ENCODE assay signal across 1 cellular context in the genomic region with DNA sequence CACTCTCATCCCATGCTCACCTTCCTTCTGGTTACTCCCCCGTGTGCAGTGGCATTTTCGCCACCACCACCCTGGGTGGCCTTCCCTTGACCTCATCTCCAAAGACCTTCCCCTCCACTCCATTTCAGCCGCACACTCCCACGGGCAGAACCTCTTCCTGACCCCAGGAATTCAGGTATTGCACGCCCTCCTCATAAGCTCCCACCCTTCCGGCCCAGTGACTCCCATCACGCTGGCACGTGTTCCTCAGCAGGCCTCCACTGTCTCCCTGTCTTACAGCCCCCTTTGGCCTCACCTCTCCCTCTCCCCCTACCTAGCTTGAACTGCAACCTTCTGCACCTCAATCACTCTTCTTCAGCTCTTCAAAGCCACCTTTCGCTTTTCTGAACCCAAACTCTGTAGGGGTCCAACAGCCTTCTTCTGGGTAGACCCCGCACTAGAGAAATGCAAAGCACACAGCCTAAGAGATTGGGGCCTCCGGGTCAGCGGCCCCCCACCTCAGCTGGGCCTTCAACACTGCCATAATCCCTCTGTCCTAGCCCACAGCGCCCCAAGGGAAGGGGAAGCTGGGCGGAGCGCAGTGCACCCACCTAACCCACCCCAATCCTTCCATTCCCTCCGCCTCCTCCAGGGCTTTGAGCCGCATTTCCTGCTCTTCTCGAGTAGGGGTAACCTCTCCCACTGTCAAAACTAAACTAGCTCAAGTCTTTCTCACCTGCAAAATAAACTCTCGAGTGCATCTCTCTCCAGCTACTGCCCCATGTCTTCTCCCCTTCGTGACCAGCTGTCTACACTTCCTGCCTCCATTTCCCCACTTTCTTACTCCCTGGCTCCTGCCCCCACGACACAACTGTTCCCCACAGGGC.
TF ChIP-seq lines count a peak whose summit lies in the region.

No MANE protein-coding gene starts in this region.

TF ChIP-seq in K562, 482 proteins besides CTCF, POLR2A, EP300 and RAD21 (continued from another document and continues in another):
- TF ChIP-seq ZNF586 (CRISPR knock-in tag; conservative IDR thresholded peaks at IDR 0.05) = no peak
- TF ChIP-seq CEBPG (CRISPR knock-in tag; IDR thresholded peaks at IDR 0.05) = no peak
- no peak for TF ChIP-seq CEBPG (tag; conservative IDR thresholded peaks at IDR 0.05 in 1 of 2, IDR thresholded peaks at IDR 0.05 in 1 of 2)
- TF ChIP-seq, protein P1, sequence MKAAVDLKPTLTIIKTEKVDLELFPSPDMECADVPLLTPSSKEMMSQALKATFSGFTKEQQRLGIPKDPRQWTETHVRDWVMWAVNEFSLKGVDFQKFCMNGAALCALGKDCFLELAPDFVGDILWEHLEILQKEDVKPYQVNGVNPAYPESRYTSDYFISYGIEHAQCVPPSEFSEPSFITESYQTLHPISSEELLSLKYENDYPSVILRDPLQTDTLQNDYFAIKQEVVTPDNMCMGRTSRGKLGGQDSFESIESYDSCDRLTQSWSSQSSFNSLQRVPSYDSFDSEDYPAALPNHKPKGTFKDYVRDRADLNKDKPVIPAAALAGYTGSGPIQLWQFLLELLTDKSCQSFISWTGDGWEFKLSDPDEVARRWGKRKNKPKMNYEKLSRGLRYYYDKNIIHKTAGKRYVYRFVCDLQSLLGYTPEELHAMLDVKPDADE (conservative IDR thresholded peaks at IDR 0.05; ENCODE audit: control insufficient read depth, low read depth, low read length) = no peak
- TF ChIP-seq, protein P2, sequence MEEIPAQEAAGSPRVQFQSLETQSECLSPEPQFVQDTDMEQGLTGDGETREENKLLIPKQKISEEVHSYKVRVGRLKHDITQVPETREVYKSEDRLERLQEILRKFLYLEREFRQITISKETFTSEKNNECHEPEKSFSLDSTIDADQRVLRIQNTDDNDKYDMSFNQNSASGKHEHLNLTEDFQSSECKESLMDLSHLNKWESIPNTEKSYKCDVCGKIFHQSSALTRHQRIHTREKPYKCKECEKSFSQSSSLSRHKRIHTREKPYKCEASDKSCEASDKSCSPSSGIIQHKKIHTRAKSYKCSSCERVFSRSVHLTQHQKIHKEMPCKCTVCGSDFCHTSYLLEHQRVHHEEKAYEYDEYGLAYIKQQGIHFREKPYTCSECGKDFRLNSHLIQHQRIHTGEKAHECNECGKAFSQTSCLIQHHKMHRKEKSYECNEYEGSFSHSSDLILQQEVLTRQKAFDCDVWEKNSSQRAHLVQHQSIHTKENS (CRISPR knock-in tag; IDR thresholded peaks at IDR 0.05) = no peak
- TF ChIP-seq ZNF77 (CRISPR knock-in tag; IDR thresholded peaks at IDR 0.05) = no peak
- TF ChIP-seq ZNF23 (CRISPR knock-in tag; IDR thresholded peaks at IDR 0.05) = no peak
- no peak for TF ChIP-seq U2AF2 (optimal IDR thresholded peaks at IDR 0.05; ENCODE audit: low read depth, low read length)
- no peak for TF ChIP-seq ZNF717 (CRISPR knock-in tag; IDR thresholded peaks at IDR 0.05)
- TF ChIP-seq, protein P3, sequence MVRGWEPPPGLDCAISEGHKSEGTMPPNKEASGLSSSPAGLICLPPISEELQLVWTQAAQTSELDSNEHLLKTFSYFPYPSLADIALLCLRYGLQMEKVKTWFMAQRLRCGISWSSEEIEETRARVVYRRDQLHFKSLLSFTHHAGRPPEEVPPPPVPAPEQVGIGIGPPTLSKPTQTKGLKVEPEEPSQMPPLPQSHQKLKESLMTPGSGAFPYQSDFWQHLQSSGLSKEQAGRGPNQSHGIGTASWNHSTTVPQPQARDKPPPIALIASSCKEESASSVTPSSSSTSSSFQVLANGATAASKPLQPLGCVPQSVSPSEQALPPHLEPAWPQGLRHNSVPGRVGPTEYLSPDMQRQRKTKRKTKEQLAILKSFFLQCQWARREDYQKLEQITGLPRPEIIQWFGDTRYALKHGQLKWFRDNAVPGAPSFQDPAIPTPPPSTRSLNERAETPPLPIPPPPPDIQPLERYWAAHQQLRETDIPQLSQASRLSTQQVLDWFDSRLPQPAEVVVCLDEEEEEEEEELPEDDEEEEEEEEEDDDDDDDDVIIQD (CRISPR knock-in tag; IDR thresholded peaks at IDR 0.05) = no peak
- TF ChIP-seq ZNF140 (CRISPR knock-in tag; IDR thresholded peaks at IDR 0.05) = no peak
- TF ChIP-seq PTTG1 (tag; IDR thresholded peaks at IDR 0.05; ENCODE audit: low read depth) = no peak
- TF ChIP-seq TARDBP (IDR thresholded peaks at IDR 0.05) = no peak
- TF ChIP-seq ZNF146 (CRISPR knock-in tag; IDR thresholded peaks at IDR 0.05; ENCODE audit: unreplicated experiment) = no peak
- TF ChIP-seq SP2 (IDR thresholded peaks at IDR 0.05; ENCODE audit: extremely low read depth, low read depth, low read length, poor library complexity, severe bottlenecking) = no peak
- TF ChIP-seq, protein P4, sequence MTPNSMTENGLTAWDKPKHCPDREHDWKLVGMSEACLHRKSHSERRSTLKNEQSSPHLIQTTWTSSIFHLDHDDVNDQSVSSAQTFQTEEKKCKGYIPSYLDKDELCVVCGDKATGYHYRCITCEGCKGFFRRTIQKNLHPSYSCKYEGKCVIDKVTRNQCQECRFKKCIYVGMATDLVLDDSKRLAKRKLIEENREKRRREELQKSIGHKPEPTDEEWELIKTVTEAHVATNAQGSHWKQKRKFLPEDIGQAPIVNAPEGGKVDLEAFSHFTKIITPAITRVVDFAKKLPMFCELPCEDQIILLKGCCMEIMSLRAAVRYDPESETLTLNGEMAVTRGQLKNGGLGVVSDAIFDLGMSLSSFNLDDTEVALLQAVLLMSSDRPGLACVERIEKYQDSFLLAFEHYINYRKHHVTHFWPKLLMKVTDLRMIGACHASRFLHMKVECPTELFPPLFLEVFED (CRISPR knock-in tag; conservative IDR thresholded peaks at IDR 0.05) = 0 out of 2 replicates have a peak, but pooled peaks have one; percentile 5
- TF ChIP-seq, protein P5, sequence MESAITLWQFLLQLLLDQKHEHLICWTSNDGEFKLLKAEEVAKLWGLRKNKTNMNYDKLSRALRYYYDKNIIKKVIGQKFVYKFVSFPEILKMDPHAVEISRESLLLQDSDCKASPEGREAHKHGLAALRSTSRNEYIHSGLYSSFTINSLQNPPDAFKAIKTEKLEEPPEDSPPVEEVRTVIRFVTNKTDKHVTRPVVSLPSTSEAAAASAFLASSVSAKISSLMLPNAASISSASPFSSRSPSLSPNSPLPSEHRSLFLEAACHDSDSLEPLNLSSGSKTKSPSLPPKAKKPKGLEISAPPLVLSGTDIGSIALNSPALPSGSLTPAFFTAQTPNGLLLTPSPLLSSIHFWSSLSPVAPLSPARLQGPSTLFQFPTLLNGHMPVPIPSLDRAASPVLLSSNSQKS (CRISPR knock-in tag; IDR thresholded peaks at IDR 0.05) = no peak
- TF ChIP-seq, protein P6, sequence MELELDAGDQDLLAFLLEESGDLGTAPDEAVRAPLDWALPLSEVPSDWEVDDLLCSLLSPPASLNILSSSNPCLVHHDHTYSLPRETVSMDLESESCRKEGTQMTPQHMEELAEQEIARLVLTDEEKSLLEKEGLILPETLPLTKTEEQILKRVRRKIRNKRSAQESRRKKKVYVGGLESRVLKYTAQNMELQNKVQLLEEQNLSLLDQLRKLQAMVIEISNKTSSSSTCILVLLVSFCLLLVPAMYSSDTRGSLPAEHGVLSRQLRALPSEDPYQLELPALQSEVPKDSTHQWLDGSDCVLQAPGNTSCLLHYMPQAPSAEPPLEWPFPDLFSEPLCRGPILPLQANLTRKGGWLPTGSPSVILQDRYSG (tag; conservative IDR thresholded peaks at IDR 0.05; ENCODE audit: low read depth) = peak; percentile 28; the same call in 1 of the 2 replicates
- TF ChIP-seq, protein P7, sequence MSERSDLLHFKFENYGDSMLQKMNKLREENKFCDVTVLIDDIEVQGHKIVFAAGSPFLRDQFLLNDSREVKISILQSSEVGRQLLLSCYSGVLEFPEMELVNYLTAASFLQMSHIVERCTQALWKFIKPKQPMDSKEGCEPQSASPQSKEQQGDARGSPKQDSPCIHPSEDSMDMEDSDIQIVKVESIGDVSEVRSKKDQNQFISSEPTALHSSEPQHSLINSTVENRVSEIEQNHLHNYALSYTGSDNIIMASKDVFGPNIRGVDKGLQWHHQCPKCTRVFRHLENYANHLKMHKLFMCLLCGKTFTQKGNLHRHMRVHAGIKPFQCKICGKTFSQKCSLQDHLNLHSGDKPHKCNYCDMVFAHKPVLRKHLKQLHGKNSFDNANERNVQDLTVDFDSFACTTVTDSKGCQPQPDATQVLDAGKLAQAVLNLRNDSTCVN (CRISPR knock-in tag; IDR thresholded peaks at IDR 0.05) = no peak
- no peak for TF ChIP-seq NR3C1 (CRISPR knock-in tag; IDR thresholded peaks at IDR 0.05)
- no peak for TF ChIP-seq FOXK2 (conservative IDR thresholded peaks at IDR 0.05 in 1 of 2, IDR thresholded peaks at IDR 0.05 in 1 of 2; ENCODE audit: low read depth in 2 of 2)
- TF ChIP-seq, protein P8, sequence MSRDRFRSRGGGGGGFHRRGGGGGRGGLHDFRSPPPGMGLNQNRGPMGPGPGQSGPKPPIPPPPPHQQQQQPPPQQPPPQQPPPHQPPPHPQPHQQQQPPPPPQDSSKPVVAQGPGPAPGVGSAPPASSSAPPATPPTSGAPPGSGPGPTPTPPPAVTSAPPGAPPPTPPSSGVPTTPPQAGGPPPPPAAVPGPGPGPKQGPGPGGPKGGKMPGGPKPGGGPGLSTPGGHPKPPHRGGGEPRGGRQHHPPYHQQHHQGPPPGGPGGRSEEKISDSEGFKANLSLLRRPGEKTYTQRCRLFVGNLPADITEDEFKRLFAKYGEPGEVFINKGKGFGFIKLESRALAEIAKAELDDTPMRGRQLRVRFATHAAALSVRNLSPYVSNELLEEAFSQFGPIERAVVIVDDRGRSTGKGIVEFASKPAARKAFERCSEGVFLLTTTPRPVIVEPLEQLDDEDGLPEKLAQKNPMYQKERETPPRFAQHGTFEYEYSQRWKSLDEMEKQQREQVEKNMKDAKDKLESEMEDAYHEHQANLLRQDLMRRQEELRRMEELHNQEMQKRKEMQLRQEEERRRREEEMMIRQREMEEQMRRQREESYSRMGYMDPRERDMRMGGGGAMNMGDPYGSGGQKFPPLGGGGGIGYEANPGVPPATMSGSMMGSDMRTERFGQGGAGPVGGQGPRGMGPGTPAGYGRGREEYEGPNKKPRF (IDR thresholded peaks at IDR 0.05; ENCODE audit: low read depth, low read length) = no peak
- no peak for TF ChIP-seq BACH1 (tag; IDR thresholded peaks at IDR 0.05)
- TF ChIP-seq RBM39 (optimal IDR thresholded peaks at IDR 0.05; ENCODE audit: low read depth, low read length) = peak; percentile 26
- 0 out of 2 replicates have a peak, but pooled peaks have one; percentile 3 for TF ChIP-seq TOE1 (IDR thresholded peaks at IDR 0.05; ENCODE audit: borderline replicate concordance)
- TF ChIP-seq TOE1 (CRISPR knock-in tag; IDR thresholded peaks at IDR 0.05; ENCODE audit: borderline replicate concordance, low read depth) = no peak
- peak; percentile 38 for TF ChIP-seq ETV1 (tag; conservative IDR thresholded peaks at IDR 0.05; ENCODE audit: low read depth)
- TF ChIP-seq STAG1 (CRISPR knock-in tag; IDR thresholded peaks at IDR 0.05; ENCODE audit: borderline replicate concordance) = no peak
- no peak for TF ChIP-seq ZNF133 (CRISPR knock-in tag; IDR thresholded peaks at IDR 0.05)
- TF ChIP-seq, protein P9, sequence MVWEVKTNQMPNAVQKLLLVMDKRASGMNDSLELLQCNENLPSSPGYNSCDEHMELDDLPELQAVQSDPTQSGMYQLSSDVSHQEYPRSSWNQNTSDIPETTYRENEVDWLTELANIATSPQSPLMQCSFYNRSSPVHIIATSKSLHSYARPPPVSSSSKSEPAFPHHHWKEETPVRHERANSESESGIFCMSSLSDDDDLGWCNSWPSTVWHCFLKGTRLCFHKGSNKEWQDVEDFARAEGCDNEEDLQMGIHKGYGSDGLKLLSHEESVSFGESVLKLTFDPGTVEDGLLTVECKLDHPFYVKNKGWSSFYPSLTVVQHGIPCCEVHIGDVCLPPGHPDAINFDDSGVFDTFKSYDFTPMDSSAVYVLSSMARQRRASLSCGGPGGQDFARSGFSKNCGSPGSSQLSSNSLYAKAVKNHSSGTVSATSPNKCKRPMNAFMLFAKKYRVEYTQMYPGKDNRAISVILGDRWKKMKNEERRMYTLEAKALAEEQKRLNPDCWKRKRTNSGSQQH (CRISPR knock-in tag; IDR thresholded peaks at IDR 0.05) = no peak
- no peak for TF ChIP-seq MCM5 (IDR thresholded peaks at IDR 0.05; ENCODE audit: low read depth)
- TF ChIP-seq BDP1 (IDR thresholded peaks at IDR 0.05; ENCODE audit: insufficient read depth, insufficient read length) = no peak
- no peak for TF ChIP-seq MAFF (IDR thresholded peaks at IDR 0.05; ENCODE audit: low read length)
- no peak for TF ChIP-seq CBX8 (IDR thresholded peaks at IDR 0.05; ENCODE audit: borderline replicate concordance, extremely low read depth, low read depth, low read length, poor library complexity, severe bottlenecking)
- TF ChIP-seq ZNF57 (CRISPR knock-in tag; IDR thresholded peaks at IDR 0.05) = no peak
- TF ChIP-seq SLC30A9 (CRISPR knock-in tag; IDR thresholded peaks at IDR 0.05) = no peak
- no peak for TF ChIP-seq HDGF (IDR thresholded peaks at IDR 0.05)
- TF ChIP-seq, protein P10, sequence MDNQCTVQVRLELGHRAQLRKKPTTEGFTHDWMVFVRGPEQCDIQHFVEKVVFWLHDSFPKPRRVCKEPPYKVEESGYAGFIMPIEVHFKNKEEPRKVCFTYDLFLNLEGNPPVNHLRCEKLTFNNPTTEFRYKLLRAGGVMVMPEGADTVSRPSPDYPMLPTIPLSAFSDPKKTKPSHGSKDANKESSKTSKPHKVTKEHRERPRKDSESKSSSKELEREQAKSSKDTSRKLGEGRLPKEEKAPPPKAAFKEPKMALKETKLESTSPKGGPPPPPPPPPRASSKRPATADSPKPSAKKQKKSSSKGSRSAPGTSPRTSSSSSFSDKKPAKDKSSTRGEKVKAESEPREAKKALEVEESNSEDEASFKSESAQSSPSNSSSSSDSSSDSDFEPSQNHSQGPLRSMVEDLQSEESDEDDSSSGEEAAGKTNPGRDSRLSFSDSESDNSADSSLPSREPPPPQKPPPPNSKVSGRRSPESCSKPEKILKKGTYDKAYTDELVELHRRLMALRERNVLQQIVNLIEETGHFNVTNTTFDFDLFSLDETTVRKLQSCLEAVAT (IDR thresholded peaks at IDR 0.05) = no peak
- TF ChIP-seq EWSR1 (IDR thresholded peaks at IDR 0.05; ENCODE audit: borderline replicate concordance, low read depth, partially characterized antibody) = no peak
- 0 out of 2 replicates have a peak, but pooled peaks have one; percentile 53 for TF ChIP-seq LARP7 (IDR thresholded peaks at IDR 0.05)
- TF ChIP-seq, protein P11, sequence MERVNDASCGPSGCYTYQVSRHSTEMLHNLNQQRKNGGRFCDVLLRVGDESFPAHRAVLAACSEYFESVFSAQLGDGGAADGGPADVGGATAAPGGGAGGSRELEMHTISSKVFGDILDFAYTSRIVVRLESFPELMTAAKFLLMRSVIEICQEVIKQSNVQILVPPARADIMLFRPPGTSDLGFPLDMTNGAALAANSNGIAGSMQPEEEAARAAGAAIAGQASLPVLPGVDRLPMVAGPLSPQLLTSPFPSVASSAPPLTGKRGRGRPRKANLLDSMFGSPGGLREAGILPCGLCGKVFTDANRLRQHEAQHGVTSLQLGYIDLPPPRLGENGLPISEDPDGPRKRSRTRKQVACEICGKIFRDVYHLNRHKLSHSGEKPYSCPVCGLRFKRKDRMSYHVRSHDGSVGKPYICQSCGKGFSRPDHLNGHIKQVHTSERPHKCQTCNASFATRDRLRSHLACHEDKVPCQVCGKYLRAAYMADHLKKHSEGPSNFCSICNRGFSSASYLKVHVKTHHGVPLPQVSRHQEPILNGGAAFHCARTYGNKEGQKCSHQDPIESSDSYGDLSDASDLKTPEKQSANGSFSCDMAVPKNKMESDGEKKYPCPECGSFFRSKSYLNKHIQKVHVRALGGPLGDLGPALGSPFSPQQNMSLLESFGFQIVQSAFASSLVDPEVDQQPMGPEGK (CRISPR knock-in tag; IDR thresholded peaks at IDR 0.05; ENCODE audit: borderline replicate concordance) = no peak
- TF ChIP-seq NR2C1 (IDR thresholded peaks at IDR 0.05) = peak; percentile 10; the same call in 1 of the 2 replicates
- TF ChIP-seq NR2C1 (tag; IDR thresholded peaks at IDR 0.05) = 0 out of 2 replicates have a peak, but pooled peaks have one; percentile 26
- no peak for TF ChIP-seq ZC3H11A (IDR thresholded peaks at IDR 0.05; ENCODE audit: low read depth, low read length)
